ENCODE assay signal across 30 cellular contexts in the genomic region with DNA sequence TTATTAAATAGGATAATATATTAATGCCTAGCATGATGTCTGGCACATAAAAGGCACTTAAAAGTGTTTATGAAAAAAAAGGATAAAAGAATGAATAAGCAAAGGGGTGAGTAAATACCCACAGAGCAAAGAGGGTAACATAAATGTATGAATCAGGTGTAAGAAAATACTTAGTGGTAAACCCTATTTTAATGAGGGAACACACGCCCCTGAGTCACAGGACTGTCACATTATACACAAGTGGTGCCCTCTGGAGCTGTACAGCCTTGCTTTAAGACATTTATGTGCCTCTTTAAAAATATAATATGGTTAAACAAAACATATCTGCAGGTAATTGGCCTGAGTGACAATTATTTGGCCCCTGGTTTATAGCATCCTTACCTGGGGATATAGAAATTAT.
"Had no signal": no experiment of that assay in that cellular context is flagged by ENCODE, and none has a peak within 500 bp of the region (broad histone marks: within the 10 kb centered on the region; RNA-seq: fewer than 3 reads in every experiment).

No MANE protein-coding gene starts in this region.

- H3K27me3 Mint-ChIP-seq: activated B cell treated with CpG ODN at 0.5 μM for 24 hours had no signal

- H3K4me1 Mint-ChIP-seq: activated B cell treated with CpG ODN at 0.5 μM for 24 hours; activated CD4-positive, alpha-beta T cell treated with anti-CD3 and anti-CD28 coated beads, Interleukin-2, amount 10 ng/mL, durations not matched to agents 24 days and 14 days; activated CD8-positive, alpha-beta memory T cell treated with anti-CD3 and anti-CD28 coated beads, Interleukin-2, amount 10 ng/mL, durations not matched to agents 7 days and 5 days; activated naive CD8-positive, alpha-beta T cell treated with anti-CD3 and anti-CD28 coated beads, Interleukin-2, amount 50 U/mL, for 24 hours had no signal

- H3K27ac ChIP-seq: ascending aorta, body of pancreas, cardiac muscle cell had no signal

- H3K4me3 ChIP-seq: ascending aorta, body of pancreas, cardiac muscle cell, MG63 had no signal

- DNase-seq: activated B cell treated with CpG ODN at 0.5 μM for 24 hours; activated CD4-positive, alpha-beta T cell treated with anti-CD3 and anti-CD28 coated beads for 1 hour; activated CD4-positive, alpha-beta T cell treated with anti-CD3 and anti-CD28 coated beads, Interleukin-2, amount 10 ng/mL, durations not matched to agents 24 days and 14 days; activated CD4-positive, alpha-beta T cell treated with anti-CD3 and anti-CD28 coated beads, Interleukin-2, amount 50 U/mL, for 48 hours; activated CD8-positive, alpha-beta memory T cell treated with anti-CD3 and anti-CD28 coated beads, Interleukin-2, amount 10 ng/mL, durations not matched to agents 7 days and 5 days; activated effector memory CD4-positive, alpha-beta T cell treated with anti-CD3 and anti-CD28 coated beads, Interleukin-2, amount 50 U/mL, for 16 hours; activated naive CD4-positive, alpha-beta T cell treated with Interleukin-2 at 50 U/mL for 16 hours; activated naive CD8-positive, alpha-beta T cell treated with anti-CD3 and anti-CD28 coated beads, Interleukin-2, amount 50 U/mL, for 24 hours; activated T-cell treated with anti-CD3 and anti-CD28 coated beads, Interleukin-2, amount 50 U/mL, for 24 hours; amniotic stem cell; body of pancreas; KG1; MG63; MV-4-11; NCI-H1092 treated with DMSO at 0.1 percent for 48 hours; NCI-H1417 treated with DMSO at 0.1 percent for 48 hours; NCI-H1694; NCI-H2029; NCI-H2107; NCI-H2171 treated with DMSO at 0.1 percent for 48 hours; NCI-H226; NCI-H526 treated with DMSO at 0.1 percent for 48 hours; NCI-H82; SHP77 had no signal

- ATAC-seq: activated CD8-positive, alpha-beta memory T cell treated with anti-CD3 and anti-CD28 coated beads, Interleukin-2, amount 10 ng/mL, durations not matched to agents 7 days and 5 days; activated naive CD4-positive, alpha-beta T cell treated with anti-CD3 and anti-CD28 coated beads, Interleukin-2, amount 50 U/mL, for 72 hours; activated naive CD8-positive, alpha-beta T cell treated with anti-CD3 and anti-CD28 coated beads, Interleukin-2, amount 50 U/mL, for 24 hours; body of pancreas; Panc1 had no signal

- H3K4me3 Mint-ChIP-seq: activated B cell treated with CpG ODN at 0.5 μM for 24 hours; activated CD4-positive, alpha-beta T cell treated with anti-CD3 and anti-CD28 coated beads, Interleukin-2, amount 10 ng/mL, durations not matched to agents 24 days and 14 days; activated CD8-positive, alpha-beta memory T cell treated with anti-CD3 and anti-CD28 coated beads, Interleukin-2, amount 10 ng/mL, durations not matched to agents 7 days and 5 days; activated naive CD8-positive, alpha-beta T cell treated with anti-CD3 and anti-CD28 coated beads, Interleukin-2, amount 50 U/mL, for 24 hours; activated T-cell treated with anti-CD3 and anti-CD28 coated beads, Interleukin-2, amount 50 U/mL, for 24 hours; activated T-helper 1 cell treated with anti-CD3 and anti-CD28 coated beads, Interleukin-12 subunit alpha, Interleukin-12 subunit beta, Interleukin-2, Interleukin-4 antibody, amounts not matched to agents 30 ng/mL and 10 ng/mL and 1 ng/mL, durations not matched to agents 14 hours and 24 hours and 36 hours; T-helper 1 cell treated with Interleukin-12 subunit alpha and Interleukin-12 subunit beta and Interleukin-4 antibody, amounts not matched to agents 30 μg/mL and 1 μg/mL, for 36 hours had no signal

- H3K9me3 ChIP-seq: ascending aorta, body of pancreas, MG63 had no signal

- H3K9me3 Mint-ChIP-seq: activated B cell treated with CpG ODN at 0.5 μM for 24 hours; activated CD4-positive, alpha-beta T cell treated with anti-CD3 and anti-CD28 coated beads, Interleukin-2, amount 10 ng/mL, durations not matched to agents 24 days and 14 days; activated naive CD4-positive, alpha-beta T cell treated with anti-CD3 and anti-CD28 coated beads, Interleukin-2, amount 50 U/mL, for 72 hours; activated naive CD8-positive, alpha-beta T cell treated with anti-CD3 and anti-CD28 coated beads, Interleukin-2, amount 50 U/mL, for 24 hours; activated T-cell treated with anti-CD3 and anti-CD28 coated beads, Interleukin-2, amount 50 U/mL, for 24 hours; activated T-helper 1 cell treated with anti-CD3 and anti-CD28 coated beads, Interleukin-12 subunit alpha, Interleukin-12 subunit beta, Interleukin-2, Interleukin-4 antibody, amounts not matched to agents 30 ng/mL and 10 ng/mL and 1 ng/mL, durations not matched to agents 14 hours and 24 hours and 36 hours; T-helper 1 cell treated with Interleukin-12 subunit alpha and Interleukin-12 subunit beta and Interleukin-4 antibody, amounts not matched to agents 30 μg/mL and 1 μg/mL, for 36 hours had no signal

- H3K36me3 ChIP-seq: ascending aorta, cardiac muscle cell, MG63 had no signal

- H3K27me3 ChIP-seq: ascending aorta, body of pancreas, cardiac muscle cell, MG63 had no signal

- H3K36me3 Mint-ChIP-seq: activated CD8-positive, alpha-beta memory T cell treated with anti-CD3 and anti-CD28 coated beads, Interleukin-2, amount 10 ng/mL, durations not matched to agents 7 days and 5 days; activated naive CD4-positive, alpha-beta T cell treated with anti-CD3 and anti-CD28 coated beads, Interleukin-2, amount 50 U/mL, for 72 hours had no signal

- H3K27ac Mint-ChIP-seq: activated B cell treated with CpG ODN at 0.5 μM for 24 hours; activated CD4-positive, alpha-beta T cell treated with anti-CD3 and anti-CD28 coated beads, Interleukin-2, amount 10 ng/mL, durations not matched to agents 24 days and 14 days; activated CD8-positive, alpha-beta memory T cell treated with anti-CD3 and anti-CD28 coated beads, Interleukin-2, amount 10 ng/mL, durations not matched to agents 7 days and 5 days; activated naive CD4-positive, alpha-beta T cell treated with anti-CD3 and anti-CD28 coated beads, Interleukin-2, amount 50 U/mL, for 72 hours; activated naive CD8-positive, alpha-beta T cell treated with anti-CD3 and anti-CD28 coated beads, Interleukin-2, amount 50 U/mL, for 24 hours; activated T-cell treated with anti-CD3 and anti-CD28 coated beads, Interleukin-2, amount 50 U/mL, for 24 hours; activated T-helper 1 cell treated with anti-CD3 and anti-CD28 coated beads, Interleukin-12 subunit alpha, Interleukin-12 subunit beta, Interleukin-2, Interleukin-4 antibody, amounts not matched to agents 30 ng/mL and 10 ng/mL and 1 ng/mL, durations not matched to agents 14 hours and 24 hours and 36 hours; T-helper 1 cell treated with Interleukin-12 subunit alpha and Interleukin-12 subunit beta and Interleukin-4 antibody, amounts not matched to agents 30 μg/mL and 1 μg/mL, for 36 hours had no signal

- H3K4me1 ChIP-seq: ascending aorta, body of pancreas had no signal
